Comparison of ENCODE assay signal across 27 cellular contexts in genomic region chr15:60493166-60493565, GRCh38.
"Had no signal": no experiment of that assay in that cellular context is flagged by ENCODE, and none has a peak within 500 bp of the region (broad histone marks: within the 10 kb centered on the region; RNA-seq: fewer than 3 reads in every experiment).

No MANE protein-coding gene starts in this region.

- H3K4me3 Mint-ChIP-seq: activated naive CD8-positive, alpha-beta T cell treated with anti-CD3 and anti-CD28 coated beads, Interleukin-2, amount 10 ng/mL, durations not matched to agents 7 days and 5 days; activated T-helper 1 cell treated with anti-CD3 and anti-CD28 coated beads, Interleukin-12 subunit alpha, Interleukin-12 subunit beta, Interleukin-2, Interleukin-4 antibody, amounts not matched to agents 30 ng/mL and 10 ng/mL and 1 ng/mL, durations not matched to agents 14 hours and 24 hours and 36 hours; T-cell had no signal

- H3K27ac ChIP-seq: breast epithelium, dorsolateral prefrontal cortex, SK-N-MC, VCaP had no signal

- H3K9me3 Mint-ChIP-seq: activated naive CD8-positive, alpha-beta T cell treated with anti-CD3 and anti-CD28 coated beads, Interleukin-2, amount 10 ng/mL, durations not matched to agents 7 days and 5 days; activated T-helper 1 cell treated with anti-CD3 and anti-CD28 coated beads, Interleukin-12 subunit alpha, Interleukin-12 subunit beta, Interleukin-2, Interleukin-4 antibody, amounts not matched to agents 30 ng/mL and 10 ng/mL and 1 ng/mL, durations not matched to agents 14 hours and 24 hours and 36 hours; T-cell had no signal

- DNase-seq: activated CD4-positive, alpha-beta T cell treated with anti-CD3 and anti-CD28 coated beads for 4 hours; activated CD4-positive, alpha-beta T cell treated with anti-CD3 and anti-CD28 coated beads, Interleukin-2, amount 50 U/mL, for 4 hours; activated CD8-positive, alpha-beta memory T cell treated with anti-CD3 and anti-CD28 coated beads for 24 hours; activated effector memory CD4-positive, alpha-beta T cell treated with anti-CD3 and anti-CD28 coated beads, Interleukin-2, amount 50 U/mL, for 16 hours; activated naive CD4-positive, alpha-beta T cell treated with Interleukin-2 at 50 U/mL for 16 hours; activated naive CD8-positive, alpha-beta T cell treated with anti-CD3 and anti-CD28 coated beads, Interleukin-2, amount 10 ng/mL, durations not matched to agents 7 days and 5 days; aorta; caudate nucleus; cortex of kidney; dorsolateral prefrontal cortex; MV-4-11; NCI-H1092 treated with DMSO at 0.1 percent for 48 hours; NCI-H1417 treated with DMSO at 0.1 percent for 48 hours; NCI-H1694; NCI-H2029 treated with DMSO at 0.1 percent for 48 hours; NCI-H345; NCI-H510A; NK-92 treated with Interleukin-12 subunit alpha and Interleukin-12 subunit beta, amount 100 ng/mL, for 24 hours; OCI-M1; RPMI8226; T-cell had no signal

- H3K27ac Mint-ChIP-seq: activated naive CD8-positive, alpha-beta T cell treated with anti-CD3 and anti-CD28 coated beads, Interleukin-2, amount 10 ng/mL, durations not matched to agents 7 days and 5 days; activated T-helper 1 cell treated with anti-CD3 and anti-CD28 coated beads, Interleukin-12 subunit alpha, Interleukin-12 subunit beta, Interleukin-2, Interleukin-4 antibody, amounts not matched to agents 30 ng/mL and 10 ng/mL and 1 ng/mL, durations not matched to agents 14 hours and 24 hours and 36 hours had no signal

- H3K27me3 Mint-ChIP-seq: activated naive CD8-positive, alpha-beta T cell treated with anti-CD3 and anti-CD28 coated beads, Interleukin-2, amount 10 ng/mL, durations not matched to agents 7 days and 5 days; T-cell had no signal

- H3K27me3 ChIP-seq: breast epithelium, dorsolateral prefrontal cortex had no signal

- H3K4me1 ChIP-seq: breast epithelium had no signal

- H3K36me3 ChIP-seq: breast epithelium had no signal

- ATAC-seq: Panc1, Right ventricle myocardium inferior, T-cell had no signal

- H3K9me3 ChIP-seq: breast epithelium had no signal

- H3K4me3 ChIP-seq: breast epithelium, dorsolateral prefrontal cortex, SK-N-MC had no signal
